26 cellular contexts compared by ENCODE assay signal in genomic region chr16:65342231-65342866, GRCh38.
DNase-seq lines count a peak whose midpoint lies in the region; ATAC-seq, FAIRE-seq and TF ChIP-seq lines count a peak whose summit lies in the region.
"Had no signal": no experiment of that assay in that cellular context is flagged by ENCODE, and none has a peak within 500 bp of the region (broad histone marks: within the 10 kb centered on the region; RNA-seq: fewer than 3 reads in every experiment).

No MANE protein-coding gene starts in this region.

- peaks cover 30% of the 10 kb centered on the region for H3K27me3 Mint-ChIP-seq in type B pancreatic cell
- H3K27me3 Mint-ChIP-seq: activated B cell treated with CpG ODN at 0.5 μM for 24 hours; activated naive CD8-positive, alpha-beta T cell treated with anti-CD3 and anti-CD28 coated beads, Interleukin-2, amount 50 U/mL, for 24 hours had no signal

- no peaks in the 10 kb centered on the region for H3K36me3 Mint-ChIP-seq in type B pancreatic cell

- H3K4me1 ChIP-seq in cardiac muscle cell (ENCODE audit: low read depth) = no peaks in the 10 kb centered on the region
- H3K4me1 ChIP-seq: right atrium auricular region, spleen, upper lobe of right lung had no signal

- H3K4me1 Mint-ChIP-seq in type B pancreatic cell (ENCODE audit: unreplicated experiment) = peaks cover 9% of the 10 kb centered on the region
- H3K4me1 Mint-ChIP-seq: activated B cell treated with CpG ODN at 0.5 μM for 24 hours; activated naive CD8-positive, alpha-beta T cell treated with anti-CD3 and anti-CD28 coated beads, Interleukin-2, amount 50 U/mL, for 24 hours had no signal

- H3K27ac ChIP-seq in cardiac muscle cell = no peak overlapping the region
- H3K27ac ChIP-seq: BLaER1 treated with 17β-estradiol and CSF1 and Interleukin-3, amounts not matched to agents 10 nM and 100 nM; right atrium auricular region; spleen; upper lobe of right lung had no signal

- H3K4me3 Mint-ChIP-seq in type B pancreatic cell = no peak overlapping the region
- H3K4me3 Mint-ChIP-seq: activated B cell treated with CpG ODN at 0.5 μM for 24 hours; activated naive CD8-positive, alpha-beta T cell treated with anti-CD3 and anti-CD28 coated beads, Interleukin-2, amount 50 U/mL, for 24 hours; nephron had no signal

- H3K27me3 ChIP-seq in cardiac muscle cell (no peaks in the 10 kb centered on the region), bronchial epithelial cell (ENCODE audit: control insufficient read depth, insufficient read depth, low read length) (no peaks in the 10 kb centered on the region)
- H3K27me3 ChIP-seq: BLaER1 treated with 17β-estradiol and CSF1 and Interleukin-3, amounts not matched to agents 10 nM and 100 nM; right atrium auricular region; spleen; upper lobe of right lung had no signal

- ATAC-seq in GM19035 (IDR thresholded peaks at IDR 0.05; ENCODE audit: unreplicated experiment) = no peak
- ATAC-seq: activated naive CD8-positive, alpha-beta T cell treated with anti-CD3 and anti-CD28 coated beads, Interleukin-2, amount 50 U/mL, for 24 hours; upper lobe of right lung had no signal

- peak; percentile 4 for TF ChIP-seq CTCF in cardiac muscle cell (IDR thresholded peaks at IDR 0.05; ENCODE audit: low read depth, low read length)
- TF ChIP-seq CTCF in bronchial epithelial cell (IDR thresholded peaks at IDR 0.05; ENCODE audit: insufficient read depth, low read length, severe bottlenecking) = no peak
- peak; percentile 32 for TF ChIP-seq CTCF in type B pancreatic cell (conservative IDR thresholded peaks at IDR 0.05)

- intact Hi-C loops in cardiac septum (cut with DNase I) = no loop called here

- H3K36me3 ChIP-seq in cardiac muscle cell (no peaks in the 10 kb centered on the region), bronchial epithelial cell (ENCODE audit: control insufficient read depth, insufficient read depth, low read length) (no peaks in the 10 kb centered on the region)
- H3K36me3 ChIP-seq: BLaER1 treated with 17β-estradiol and CSF1 and Interleukin-3, amounts not matched to agents 10 nM and 100 nM; right atrium auricular region; spleen; upper lobe of right lung had no signal

- H3K9me3 Mint-ChIP-seq in type B pancreatic cell = peaks cover 8% of the 10 kb centered on the region
- H3K9me3 Mint-ChIP-seq: nephron had no signal

- no peak overlapping the region for H3K27ac Mint-ChIP-seq in type B pancreatic cell
- H3K27ac Mint-ChIP-seq: activated B cell treated with CpG ODN at 0.5 μM for 24 hours; activated naive CD8-positive, alpha-beta T cell treated with anti-CD3 and anti-CD28 coated beads, Interleukin-2, amount 50 U/mL, for 24 hours; nephron had no signal

- FAIRE-seq in bronchial epithelial cell (lab: Jason Lieb, UNC) = peak; percentile 50
- FAIRE-seq: GM12891, RCC 7860 had no signal

- H3K9me3 ChIP-seq in cardiac muscle cell (ENCODE audit: low read depth) = no peaks in the 10 kb centered on the region
- H3K9me3 ChIP-seq: BLaER1 treated with 17β-estradiol and CSF1 and Interleukin-3, amounts not matched to agents 10 nM and 100 nM; right atrium auricular region; spleen; upper lobe of right lung had no signal

- DNase-seq in cardiac muscle cell (ENCODE audit: low read depth in 1 of 2, low spot score in 1 of 2) = no peak
- DNase-seq in cardiac septum (ENCODE audit: low spot score) = no peak
- DNase-seq in MV-4-11 (lab: John Stamatoyannopoulos, UW) = peak; percentile 5
- no peak for DNase-seq in bronchial epithelial cell (ENCODE audit: low read depth)
- DNase-seq in type B pancreatic cell (ENCODE audit: extremely low spot score, unreplicated experiment) = no peak
- no peak for DNase-seq in NCI-H2029 (lab: John Stamatoyannopoulos, UW)
- DNase-seq in NK-92 treated with Interleukin-12 subunit alpha and Interleukin-12 subunit beta, amount 100 ng/mL, for 24 hours (lab: John Stamatoyannopoulos, UW) = no peak
- DNase-seq: activated B cell treated with CpG ODN at 0.5 μM for 24 hours; activated CD4-positive, alpha-beta T cell treated with anti-CD3 and anti-CD28 coated beads, Interleukin-2, amount 50 U/mL, for 1 hour; activated naive CD8-positive, alpha-beta T cell treated with anti-CD3 and anti-CD28 coated beads, Interleukin-2, amount 50 U/mL, for 24 hours; activated T-cell treated with anti-CD3 and anti-CD28 coated beads, Interleukin-2, amount 50 U/mL, for 48 hours; IMR-90; kidney glomerular epithelial cell; NCI-H1417; NCI-H2081; NCI-H774; spleen; stimulated activated CD4-positive, alpha-beta T cell treated with anti-CD3 and anti-CD28 coated beads, Interleukin-2, amount 100 ng/mL, for 48 hours; upper lobe of right lung had no signal

- H3K4me3 ChIP-seq in cardiac muscle cell (no peak overlapping the region), bronchial epithelial cell (ENCODE audit: low read depth, low read length) (no peak overlapping the region)
- H3K4me3 ChIP-seq: BLaER1 treated with 17β-estradiol and CSF1 and Interleukin-3, amounts not matched to agents 10 nM and 100 nM; lung; right atrium auricular region; spleen; upper lobe of right lung had no signal
